ENCODE assay signal across 23 cellular contexts in the genomic region with DNA sequence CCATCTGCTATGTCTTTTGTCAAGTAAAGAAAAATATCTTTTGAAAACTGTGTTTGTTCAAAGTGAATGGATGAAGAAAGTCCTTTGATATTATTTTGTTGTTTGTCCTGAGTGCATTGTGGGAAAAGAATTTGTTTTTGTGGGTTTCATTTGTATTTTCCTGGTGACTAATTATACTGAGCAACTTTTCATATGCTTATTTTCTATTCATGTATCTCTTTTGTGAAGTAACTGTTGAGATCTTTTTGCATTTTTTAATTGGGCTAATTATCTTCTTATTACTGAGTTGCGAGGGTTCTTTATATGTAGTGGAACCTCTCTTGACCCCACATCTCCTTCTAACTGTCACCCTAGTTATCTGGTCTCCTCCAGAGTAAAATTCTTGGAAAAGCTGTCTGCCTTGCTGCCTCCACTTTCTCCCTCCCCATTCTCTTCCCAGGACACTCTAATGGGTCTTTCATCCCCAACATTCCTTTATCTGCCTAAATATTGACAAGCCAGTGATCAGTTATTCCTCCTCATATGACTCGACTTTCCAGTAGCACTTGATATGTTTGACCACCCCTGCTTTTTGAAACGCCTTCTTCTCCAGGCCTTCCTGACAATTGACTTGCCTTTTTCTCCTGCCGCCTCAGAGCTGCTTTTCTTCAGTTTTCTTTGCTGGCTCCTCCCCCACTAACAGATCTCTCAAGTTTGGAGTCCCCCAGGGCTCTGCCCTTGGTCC.
A peak's percentile ranks its signal among the peaks of the same experiment; 100 is the strongest.
DNase-seq lines count a peak whose midpoint lies in the region; ATAC-seq and TF ChIP-seq lines count a peak whose summit lies in the region.
"Had no signal": no experiment of that assay in that cellular context is flagged by ENCODE, and none has a peak within 500 bp of the region (broad histone marks: within the 10 kb centered on the region; RNA-seq: fewer than 3 reads in every experiment).

No MANE protein-coding gene starts in this region.

- H3K27ac ChIP-seq in GM23338 (ENCODE audit: low read depth) (peak overlapping the region; percentile 26), endodermal cell (ENCODE audit: low read depth, low read length) (no peak overlapping the region)
- H3K27ac ChIP-seq: BLaER1, brain microvascular endothelial cell, heart left ventricle, lower lobe of right lung, tibial nerve had no signal

- no peaks in the 10 kb centered on the region for H4K20me1 ChIP-seq in GM23338 (replicated peaks; ENCODE audit: insufficient read depth)
- H4K20me1 ChIP-seq: BLaER1 had no signal

- TF ChIP-seq CTCF in GM23338 (conservative IDR thresholded peaks at IDR 0.05; ENCODE audit: low read depth in 2 of 2) (no peak), endodermal cell (conservative IDR thresholded peaks at IDR 0.05) (no peak), nephron progenitor cell (IDR thresholded peaks at IDR 0.05) (no peak), endothelial cell (IDR thresholded peaks at IDR 0.05; ENCODE audit: unreplicated experiment) (no peak)

- no peak overlapping the region for H3K9ac ChIP-seq in endodermal cell (ENCODE audit: extremely low read depth, low read length, poor library complexity, severe bottlenecking)
- H3K9ac ChIP-seq: BLaER1 had no signal

- H3K79me2 ChIP-seq in GM23338 (replicated peaks; ENCODE audit: insufficient read depth) = no peaks in the 10 kb centered on the region

- 0 out of 2 replicates have a peak, but pooled peaks cover 3% of the 10 kb centered on the region for H3F3A ChIP-seq in GM23338 (replicated peaks; ENCODE audit: low read depth)

- H3K36me3 ChIP-seq in GM23338 (ENCODE audit: insufficient read depth) = peaks cover 4% of the 10 kb centered on the region; the same call in 1 of the 2 replicates
- no peaks in the 10 kb centered on the region for H3K36me3 ChIP-seq in endodermal cell (ENCODE audit: control insufficient read depth, insufficient read depth, low read length)
- H3K36me3 ChIP-seq: brain microvascular endothelial cell, heart left ventricle, lower lobe of right lung had no signal

- no peaks in the 10 kb centered on the region for H3K9me2 ChIP-seq in GM23338 (ENCODE audit: insufficient read depth)

- H3K27ac Mint-ChIP-seq in GM23338 (peak overlapping the region; percentile 44), endodermal cell (peak overlapping the region; percentile 10), nephron progenitor cell (peak overlapping the region; percentile 2), endothelial cell (ENCODE audit: unreplicated experiment) (no peak overlapping the region)
- H3K27ac Mint-ChIP-seq: activated CD8-positive, alpha-beta T cell treated with anti-CD3 and anti-CD28 coated beads, Interleukin-2, amount 10 ng/mL, durations not matched to agents 7 days and 5 days; activated naive CD4-positive, alpha-beta T cell treated with anti-CD3 and anti-CD28 coated beads, Interleukin-2, amount 10 ng/mL, durations not matched to agents 7 days and 5 days; natural killer cell; stimulated activated effector memory CD8-positive, alpha-beta T cell treated with anti-CD3 and anti-CD28 coated beads, Interleukin-12 subunit alpha, Interleukin-12 subunit beta, amount 100 ng/mL, for 72 hours; T-helper 17 cell had no signal

- no peak overlapping the region for H2AFZ ChIP-seq in GM23338

- peak; percentile 71 for ATAC-seq in GM23338
- ATAC-seq: activated CD8-positive, alpha-beta T cell treated with anti-CD3 and anti-CD28 coated beads, Interleukin-2, amount 10 ng/mL, durations not matched to agents 7 days and 5 days; HCT116; heart left ventricle; lower lobe of right lung; natural killer cell; SK-N-SH treated with all-trans-retinoic acid at 6 μM for 48 hours; stimulated activated effector memory CD8-positive, alpha-beta T cell treated with anti-CD3 and anti-CD28 coated beads, Interleukin-12 subunit alpha, Interleukin-12 subunit beta, amount 100 ng/mL, for 72 hours; T-helper 17 cell had no signal

- H3K9me3 Mint-ChIP-seq in GM23338 = no peaks in the 10 kb centered on the region
- H3K9me3 Mint-ChIP-seq in endodermal cell = no peaks in the 10 kb centered on the region
- no peaks in the 10 kb centered on the region for H3K9me3 Mint-ChIP-seq in nephron progenitor cell
- no peaks in the 10 kb centered on the region for H3K9me3 Mint-ChIP-seq in endothelial cell (ENCODE audit: unreplicated experiment)
- H3K9me3 Mint-ChIP-seq: activated naive CD4-positive, alpha-beta T cell treated with anti-CD3 and anti-CD28 coated beads, Interleukin-2, amount 10 ng/mL, durations not matched to agents 7 days and 5 days; natural killer cell; stimulated activated effector memory CD8-positive, alpha-beta T cell treated with anti-CD3 and anti-CD28 coated beads, Interleukin-12 subunit alpha, Interleukin-12 subunit beta, amount 100 ng/mL, for 72 hours had no signal

- H3K9me3 ChIP-seq in endodermal cell (ENCODE audit: control insufficient read depth, low read length) = no peaks in the 10 kb centered on the region
- H3K9me3 ChIP-seq: BLaER1, heart left ventricle, lower lobe of right lung, tibial nerve had no signal

- H3K4me3 ChIP-seq in GM23338 (no peak overlapping the region), endodermal cell (ENCODE audit: low read length) (no peak overlapping the region)
- H3K4me3 ChIP-seq: BLaER1, heart left ventricle, lower lobe of right lung, tibial nerve had no signal

- H3K4me1 ChIP-seq in GM23338 (ENCODE audit: insufficient read depth) (peaks cover 31% of the 10 kb centered on the region), endodermal cell (ENCODE audit: control insufficient read depth, insufficient read depth, low read length) (no peaks in the 10 kb centered on the region)
- H3K4me1 ChIP-seq: BLaER1, tibial nerve had no signal

- 0 out of 3 replicates have a peak, but pooled peaks cover 3% of the 10 kb centered on the region for H3K36me3 Mint-ChIP-seq in GM23338 (ENCODE audit: low read depth)
- no peaks in the 10 kb centered on the region for H3K36me3 Mint-ChIP-seq in endodermal cell (ENCODE audit: low read depth)
- H3K36me3 Mint-ChIP-seq in nephron progenitor cell (ENCODE audit: low read depth) = peaks cover 6% of the 10 kb centered on the region
- no peaks in the 10 kb centered on the region for H3K36me3 Mint-ChIP-seq in endothelial cell (ENCODE audit: low read depth, unreplicated experiment)
- H3K36me3 Mint-ChIP-seq: natural killer cell had no signal

- H3K4me3 Mint-ChIP-seq in GM23338 = peak overlapping the region; percentile 11; the same call in 2 of the 3 replicates
- H3K4me3 Mint-ChIP-seq in endodermal cell = no peak overlapping the region
- no peak overlapping the region for H3K4me3 Mint-ChIP-seq in nephron progenitor cell
- H3K4me3 Mint-ChIP-seq in endothelial cell (ENCODE audit: unreplicated experiment) = no peak overlapping the region
- H3K4me3 Mint-ChIP-seq: activated CD8-positive, alpha-beta T cell treated with anti-CD3 and anti-CD28 coated beads, Interleukin-2, amount 10 ng/mL, durations not matched to agents 7 days and 5 days; activated naive CD4-positive, alpha-beta T cell treated with anti-CD3 and anti-CD28 coated beads, Interleukin-2, amount 10 ng/mL, durations not matched to agents 7 days and 5 days; natural killer cell; stimulated activated effector memory CD8-positive, alpha-beta T cell treated with anti-CD3 and anti-CD28 coated beads, Interleukin-12 subunit alpha, Interleukin-12 subunit beta, amount 100 ng/mL, for 72 hours; T-helper 17 cell had no signal

- H3K27me3 Mint-ChIP-seq in GM23338 (ENCODE audit: insufficient read depth, low read depth, poor library complexity) (peaks cover 12% of the 10 kb centered on the region), endodermal cell (ENCODE audit: insufficient read depth) (no peaks in the 10 kb centered on the region), nephron progenitor cell (ENCODE audit: low read depth, poor library complexity) (no peaks in the 10 kb centered on the region), endothelial cell (ENCODE audit: unreplicated experiment) (no peaks in the 10 kb centered on the region)
- H3K27me3 Mint-ChIP-seq: activated naive CD4-positive, alpha-beta T cell treated with anti-CD3 and anti-CD28 coated beads, Interleukin-2, amount 10 ng/mL, durations not matched to agents 7 days and 5 days; T-helper 17 cell had no signal

- DNase-seq in GM23338 (ENCODE audit: low spot score) = peak; percentile 49
- DNase-seq in OCI-M1 (lab: John Stamatoyannopoulos, UW) = peak; percentile 33
- DNase-seq in endodermal cell = peak; percentile 54
- no peak for DNase-seq in nephron progenitor cell
- no peak for DNase-seq in endothelial cell (ENCODE audit: low spot score)
- no peak for DNase-seq in NCI-H2227 treated with DMSO at 0.1 percent for 48 hours (lab: John Stamatoyannopoulos, UW)
- no peak for DNase-seq in LoVo (ENCODE audit: low spot score)
- DNase-seq: activated CD8-positive, alpha-beta T cell treated with anti-CD3 and anti-CD28 coated beads, Interleukin-2, amount 10 ng/mL, durations not matched to agents 7 days and 5 days; activated naive CD4-positive, alpha-beta T cell treated with anti-CD3 and anti-CD28 coated beads, Interleukin-2, amount 10 ng/mL, durations not matched to agents 7 days and 5 days; brain microvascular endothelial cell; heart left ventricle; kidney glomerular epithelial cell; lower lobe of right lung; natural killer cell; NCI-H146; NCI-H446 treated with DMSO at 0.1 percent for 48 hours; NCI-H82; T-helper 17 cell had no signal

- H3K4me1 Mint-ChIP-seq in GM23338 = peaks cover 39% of the 10 kb centered on the region
- H3K4me1 Mint-ChIP-seq in endodermal cell = peaks cover 20% of the 10 kb centered on the region
- peaks cover 12% of the 10 kb centered on the region for H3K4me1 Mint-ChIP-seq in nephron progenitor cell
- H3K4me1 Mint-ChIP-seq in endothelial cell (ENCODE audit: unreplicated experiment) = no peaks in the 10 kb centered on the region
- H3K4me1 Mint-ChIP-seq: activated naive CD4-positive, alpha-beta T cell treated with anti-CD3 and anti-CD28 coated beads, Interleukin-2, amount 10 ng/mL, durations not matched to agents 7 days and 5 days; natural killer cell; stimulated activated effector memory CD8-positive, alpha-beta T cell treated with anti-CD3 and anti-CD28 coated beads, Interleukin-12 subunit alpha, Interleukin-12 subunit beta, amount 100 ng/mL, for 72 hours had no signal

- H3K4me2 ChIP-seq in GM23338 = 0 out of 2 replicates have a peak overlapping the region, but pooled peaks have one; percentile 21
- H3K4me2 ChIP-seq: BLaER1 had no signal

- 35 to 55% methylated on average over 4 of the region's 4 CpGs for WGBS in endodermal cell (ENCODE audit: insufficient coverage in 1 of 2, insufficient read length in 1 of 2), 2 experiments

- H3K27me3 ChIP-seq in GM23338 (ENCODE audit: insufficient read depth) (no peaks in the 10 kb centered on the region), endodermal cell (ENCODE audit: control insufficient read depth, insufficient read depth, low read length, poor library complexity, severe bottlenecking) (no peaks in the 10 kb centered on the region)
- H3K27me3 ChIP-seq: BLaER1, brain microvascular endothelial cell, heart left ventricle, tibial nerve had no signal

TF ChIP-seq in GM23338, 12 proteins besides CTCF, POLR2A, EP300 and RAD21 (continues in another document):
- no peak for TF ChIP-seq EZH2phosphoT487 (IDR thresholded peaks at IDR 0.05; ENCODE audit: unreplicated experiment)

Comparison
In these comparisons a context has a peak if more than half of its experiments do, and no peak if none do; other contexts are left out.
1. DNase-seq: peak in GM23338 (single experiment), OCI-M1 (single experiment) and endodermal cell (single experiment); none in nephron progenitor cell (single experiment), endothelial cell (single experiment), NCI-H2227 treated with DMSO at 0.1 percent for 48 hours (single experiment) and LoVo (single experiment).